In genomic region chr13:48449656-48450055, GRCh38 we compare ENCODE assay signal across 19 cellular contexts. TPM values are rescaled to one million over a fixed set of nuclear protein-coding genes. Genes with fewer than 3 reads are reported as not detected.
DNase-seq lines count a peak whose midpoint lies in the region; ATAC-seq and TF ChIP-seq lines count a peak whose summit lies in the region.
"Had no signal": no experiment of that assay in that cellular context is flagged by ENCODE, and none has a peak within 500 bp of the region (broad histone marks: within the 10 kb centered on the region; RNA-seq: fewer than 3 reads in every experiment).

No MANE protein-coding gene starts in this region.

- no peaks in the 10 kb centered on the region for H3K36me3 ChIP-seq in IMR-90 (ENCODE audit: control insufficient read depth, insufficient read depth, low read length)
- H3K36me3 ChIP-seq: uterus had no signal

- 0 out of 2 replicates have a peak overlapping the region, but pooled peaks have one; percentile 84 for H3K14ac ChIP-seq in IMR-90 (replicated peaks; ENCODE audit: low read depth, low read length)

- peak overlapping the region; percentile 96 for H2BK5ac ChIP-seq in IMR-90 (ENCODE audit: low read depth, low read length, poor library complexity, severe bottlenecking)

- no peak overlapping the region for H3K9ac ChIP-seq in IMR-90 (ENCODE audit: low read depth, low read length)

- peak overlapping the region; percentile 59 for H4K5ac ChIP-seq in IMR-90 (ENCODE audit: low read depth, low read length)

- H3K9me3 ChIP-seq in IMR-90 (ENCODE audit: control insufficient read depth, insufficient read depth, low read length): no peaks in the 10 kb centered on the region
- H3K9me3 ChIP-seq: uterus had no signal

- no TSS peak for BruUV-seq in IMR-90 (replicated peaks; lab: Mats Ljungman, UMichigan)

- peak overlapping the region; percentile 84 for H3K18ac ChIP-seq in IMR-90 (ENCODE audit: low read depth, low read length)

- no CpG with 5 or more reads among the region's 2 CpGs for WGBS in IMR-90 (ENCODE audit: extremely low coverage in 2 of 2, insufficient read length in 1 of 2), 2 experiments

- peak overlapping the region; percentile 86; the same call in 1 of the 2 replicates for H3K23ac ChIP-seq in IMR-90 (ENCODE audit: low read depth, low read length)

- in situ Hi-C loops in IMR-90 (cut with MboI; ENCODE audit: low sequenced_read_pairs): no loop called here

- H4K20me1 ChIP-seq in IMR-90 (ENCODE audit: insufficient read depth, low read length): 0 out of 2 replicates have a peak, but pooled peaks cover 4% of the 10 kb centered on the region

- H3K4me1 Mint-ChIP-seq in activated CD4-positive, alpha-beta memory T cell treated with anti-CD3 and anti-CD28 coated beads, Interleukin-2, amount 10 ng/mL, durations not matched to agents 7 days and 5 days: peaks cover 51% of the 10 kb centered on the region
- H3K4me1 Mint-ChIP-seq in activated CD4-positive, alpha-beta memory T cell treated with anti-CD3 and anti-CD28 coated beads for 36 hours (ENCODE audit: low read depth): peaks cover 31% of the 10 kb centered on the region
- peaks cover 3 to 29% of the 10 kb centered on the region in 2 donors for H3K4me1 Mint-ChIP-seq in stimulated activated naive B cell treated with anti-CD40 and anti-IgM and Interleukin-4, amounts not matched to agents 10 μg/mL and 1 μg/mL and 100 μg/mL, for 72 hours
- H3K4me1 Mint-ChIP-seq: nephron had no signal

- H4K8ac ChIP-seq in IMR-90 (ENCODE audit: low read depth in 2 of 2, low read length in 2 of 2): peak overlapping the region in 1 of 2 experiments; percentile 92; a peak in 2 of 4 replicates

- peak overlapping the region; percentile 90 for H3K4ac ChIP-seq in IMR-90 (ENCODE audit: low read depth, low read length)

- CTCF ChIA-PET in activated CD4-positive, alpha-beta memory T cell treated with anti-CD3 and anti-CD28 coated beads, Interleukin-2, amount 10 ng/mL, durations not matched to agents 7 days and 5 days (lab: Charles Lee): interaction anchor here (1.2 kb wide), 1 partner anchor 130 kb away, joined by 3 read pairs; no protein-coding TSS in a partner anchor
- CTCF ChIA-PET in activated CD4-positive, alpha-beta memory T cell treated with anti-CD3 and anti-CD28 coated beads for 36 hours (lab: Charles Lee): no interaction called here
- CTCF ChIA-PET in IMR-90 (lab: Yijun Ruan, JAX): no interaction called here

- H3K27ac ChIP-seq in IMR-90 (ENCODE audit: insufficient read depth, low read length) (peak overlapping the region; percentile 92), epithelial cell of prostate (peak overlapping the region; percentile 73), skin epidermis (peak overlapping the region in 15 of 21 experiments; percentile 4 to 83 (median 45))
- H3K27ac ChIP-seq: foreskin keratinocyte had no signal

- peaks cover 10 to 33% of the 10 kb centered on the region in 2 experiments; a peak in 3 of 4 replicates for H3K79me1 ChIP-seq in IMR-90 (ENCODE audit: low read depth in 1 of 2, low read length in 2 of 2)

- peak overlapping the region; percentile 73 for H4K91ac ChIP-seq in IMR-90 (ENCODE audit: insufficient read depth, low read depth, low read length)

- H2AK5ac ChIP-seq in IMR-90 (ENCODE audit: low read depth, low read length): peak overlapping the region; percentile 85

- H3K9me1 ChIP-seq in IMR-90 (ENCODE audit: insufficient read depth, low read length): peaks cover 2% of the 10 kb centered on the region; the same call in 1 of the 2 replicates

- no peak overlapping the region for H2AK9ac ChIP-seq in IMR-90 (replicated peaks; ENCODE audit: low read depth, low read length, poor library complexity)

- H2BK120ac ChIP-seq in IMR-90 (ENCODE audit: low read depth, low read length): peak overlapping the region; percentile 93

- peak overlapping the region; percentile 62; the same call in 1 of the 2 replicates for H3K56ac ChIP-seq in IMR-90 (ENCODE audit: extremely low read depth, insufficient read depth, low read length)

- H2BK20ac ChIP-seq in IMR-90 (ENCODE audit: low read depth, low read length): peak overlapping the region; percentile 96

- H3K27ac Mint-ChIP-seq in activated CD4-positive, alpha-beta memory T cell treated with anti-CD3 and anti-CD28 coated beads, Interleukin-2, amount 10 ng/mL, durations not matched to agents 7 days and 5 days: peak overlapping the region; percentile 80
- no peak overlapping the region for H3K27ac Mint-ChIP-seq in activated CD4-positive, alpha-beta memory T cell treated with anti-CD3 and anti-CD28 coated beads for 36 hours
- H3K27ac Mint-ChIP-seq in stimulated activated naive B cell treated with anti-CD40 and anti-IgM and Interleukin-4, amounts not matched to agents 10 μg/mL and 1 μg/mL and 100 μg/mL, for 72 hours: no peak overlapping the region
- H3K27ac Mint-ChIP-seq: endodermal cell, nephron, progenitor cell of endocrine pancreas had no signal

- dilution Hi-C loops in IMR-90 (cut with HindIII; ENCODE audit: low sequenced_read_pairs, unreplicated experiment): no loop called here

- POLR2A ChIA-PET in activated CD4-positive, alpha-beta memory T cell treated with anti-CD3 and anti-CD28 coated beads, Interleukin-2, amount 10 ng/mL, durations not matched to agents 7 days and 5 days (lab: Charles Lee): interaction anchor here (2.0 kb wide), 1 partner anchor 37 kb away, joined by 9 read pairs; the partner anchor contains the start of gene LPAR6
- POLR2A ChIA-PET in activated CD4-positive, alpha-beta memory T cell treated with anti-CD3 and anti-CD28 coated beads for 36 hours (lab: Charles Lee): no interaction called here
- POLR2A ChIA-PET in IMR-90 (lab: Charles Lee; ENCODE audit: unreplicated experiment): no interaction called here

- peaks cover 59% of the 10 kb centered on the region for H3K36me3 Mint-ChIP-seq in activated CD4-positive, alpha-beta memory T cell treated with anti-CD3 and anti-CD28 coated beads, Interleukin-2, amount 10 ng/mL, durations not matched to agents 7 days and 5 days (ENCODE audit: low read depth)
- peaks cover 32% of the 10 kb centered on the region for H3K36me3 Mint-ChIP-seq in activated CD4-positive, alpha-beta memory T cell treated with anti-CD3 and anti-CD28 coated beads for 36 hours
- H3K36me3 Mint-ChIP-seq in stimulated activated naive B cell treated with anti-CD40 and anti-IgM and Interleukin-4, amounts not matched to agents 10 μg/mL and 1 μg/mL and 100 μg/mL, for 72 hours: peaks cover 43 to 48% of the 10 kb centered on the region in 2 donors

- TF ChIP-seq POLR2A in IMR-90 (IDR thresholded peaks at IDR 0.05; ENCODE audit: low read depth, low read length): no peak

- no peaks in the 10 kb centered on the region for H3K27me3 Mint-ChIP-seq in activated CD4-positive, alpha-beta memory T cell treated with anti-CD3 and anti-CD28 coated beads, Interleukin-2, amount 10 ng/mL, durations not matched to agents 7 days and 5 days
- H3K27me3 Mint-ChIP-seq in activated CD4-positive, alpha-beta memory T cell treated with anti-CD3 and anti-CD28 coated beads for 36 hours: no peaks in the 10 kb centered on the region
- no peaks in the 10 kb centered on the region for H3K27me3 Mint-ChIP-seq in stimulated activated naive B cell treated with anti-CD40 and anti-IgM and Interleukin-4, amounts not matched to agents 10 μg/mL and 1 μg/mL and 100 μg/mL, for 72 hours
- H3K27me3 Mint-ChIP-seq: CD4-positive, alpha-beta T cell; progenitor cell of endocrine pancreas had no signal

- ATAC-seq in IMR-90 (ENCODE audit: low read depth): peak; percentile 60
- no peak for ATAC-seq in stimulated activated naive B cell treated with anti-CD40 and anti-IgM and Interleukin-4, amounts not matched to agents 10 μg/mL and 1 μg/mL and 100 μg/mL, for 72 hours (replicated peaks)
- ATAC-seq: foreskin keratinocyte had no signal

- no peak for TF ChIP-seq CTCF in IMR-90 (conservative IDR thresholded peaks at IDR 0.05; ENCODE audit: low read depth, low read length)

- H2AFZ ChIP-seq in IMR-90 (replicated peaks; ENCODE audit: low read length, poor library complexity): no peak overlapping the region

- peak overlapping the region; percentile 91 for H3K4me2 ChIP-seq in IMR-90 (ENCODE audit: low read depth, low read length)

- H3K4me3 Mint-ChIP-seq in activated CD4-positive, alpha-beta memory T cell treated with anti-CD3 and anti-CD28 coated beads, Interleukin-2, amount 10 ng/mL, durations not matched to agents 7 days and 5 days: no peak overlapping the region
- no peak overlapping the region for H3K4me3 Mint-ChIP-seq in activated CD4-positive, alpha-beta memory T cell treated with anti-CD3 and anti-CD28 coated beads for 36 hours
- H3K4me3 Mint-ChIP-seq in stimulated activated naive B cell treated with anti-CD40 and anti-IgM and Interleukin-4, amounts not matched to agents 10 μg/mL and 1 μg/mL and 100 μg/mL, for 72 hours: no peak overlapping the region
- H3K4me3 Mint-ChIP-seq: endodermal cell, nephron had no signal

- H3K4me1 ChIP-seq in IMR-90 (ENCODE audit: control insufficient read depth, insufficient read depth, low read length): peaks cover 17% of the 10 kb centered on the region
- H3K4me1 ChIP-seq: uterus had no signal

- H2BK15ac ChIP-seq in IMR-90 (ENCODE audit: low read depth, low read length): peak overlapping the region; percentile 37; the same call in 2 of the 3 replicates

- no peak for TF ChIP-seq RAD21 in IMR-90 (IDR thresholded peaks at IDR 0.05; ENCODE audit: low read length)

- H3K4me3 ChIP-seq in IMR-90 (ENCODE audit: insufficient read depth, low read depth, low read length) (no peak overlapping the region), skin epidermis (no peak overlapping the region)
- H3K4me3 ChIP-seq: uterus had no signal

- intact Hi-C loops in activated CD4-positive, alpha-beta memory T cell treated with anti-CD3 and anti-CD28 coated beads for 36 hours (cut with micrococcal nuclease): loop anchor here (2.0 to 5.0 kb wide), 3 partner anchors 15 to 41 kb away; partner anchors contain the start of gene LPAR6
- intact Hi-C loops in IMR-90 (cut with micrococcal nuclease): loop anchor here (5.0 kb wide), 1 partner anchor 217 kb away; the partner anchor contains the start of gene ITM2B

- DNase-seq in activated CD4-positive, alpha-beta memory T cell treated with anti-CD3 and anti-CD28 coated beads, Interleukin-2, amount 10 ng/mL, durations not matched to agents 7 days and 5 days: no peak
- no peak for DNase-seq in activated CD4-positive, alpha-beta memory T cell treated with anti-CD3 and anti-CD28 coated beads for 36 hours
- DNase-seq in IMR-90 (peak; percentile 46), epithelial cell of prostate (ENCODE audit: low read depth, low spot score) (no peak), NCI-H146 (lab: John Stamatoyannopoulos, UW) (no peak), Ammon's horn (ENCODE audit: low spot score) (no peak)
- no peak for DNase-seq in stimulated activated naive B cell treated with anti-CD40 and anti-IgM and Interleukin-4, amounts not matched to agents 10 μg/mL and 1 μg/mL and 100 μg/mL, for 72 hours
- DNase-seq: activated CD4-positive, alpha-beta T cell treated with anti-CD3 and anti-CD28 coated beads for 48 hours; activated naive CD4-positive, alpha-beta T cell treated with Interleukin-2 at 50 U/mL for 16 hours; CD4-positive, alpha-beta T cell; DMS79; endodermal cell; NCI-H1930; NCI-H345; uterus had no signal

- no peaks in the 10 kb centered on the region for H3K27me3 ChIP-seq in IMR-90 (ENCODE audit: control insufficient read depth, insufficient read depth, low read length)
- H3K27me3 ChIP-seq: foreskin keratinocyte, uterus had no signal

- H3K9me3 Mint-ChIP-seq in activated CD4-positive, alpha-beta memory T cell treated with anti-CD3 and anti-CD28 coated beads, Interleukin-2, amount 10 ng/mL, durations not matched to agents 7 days and 5 days: peaks cover 27% of the 10 kb centered on the region
- peaks cover 19% of the 10 kb centered on the region for H3K9me3 Mint-ChIP-seq in activated CD4-positive, alpha-beta memory T cell treated with anti-CD3 and anti-CD28 coated beads for 36 hours
- H3K9me3 Mint-ChIP-seq in stimulated activated naive B cell treated with anti-CD40 and anti-IgM and Interleukin-4, amounts not matched to agents 10 μg/mL and 1 μg/mL and 100 μg/mL, for 72 hours: peaks cover 14 to 17% of the 10 kb centered on the region in 2 donors

RNA-seq across cellular contexts. Expression of gene LPAR6, which starts 36.7 kb away (rescaled TPM):
- 100 to 1,000 TPM in 1 of 2 experiments, 10 to 100 TPM in 1; 96.8 to 100 TPM for total RNA-seq in activated CD4-positive, alpha-beta memory T cell treated with anti-CD3 and anti-CD28 coated beads, Interleukin-2, amount 10 ng/mL, durations not matched to agents 7 days and 5 days
- total RNA-seq in activated CD4-positive, alpha-beta memory T cell treated with anti-CD3 and anti-CD28 coated beads for 36 hours: 1 to 10 TPM; 8.8 TPM
- total RNA-seq in IMR-90 (2012; rRNA removed): 1.4 and 4.4 TPM in 2 replicates
- 0.99 and 2.0 TPM in 2 replicates for polyA plus RNA-seq in IMR-90 (2012; rRNA removed)
- 0.14 and 0.45 TPM in 2 replicates for polyA plus RNA-seq in IMR-90 (2012; cell fraction: cytosol; rRNA removed)
- 0.04 and 1.5 TPM in 2 replicates for polyA plus RNA-seq in IMR-90 (2012; cell fraction: nucleus; rRNA removed; ENCODE audit: low replicate concordance)

Comparison
In these comparisons a context has a peak if more than half of its experiments do, and no peak if none do; other contexts are left out.
1. RNA of gene LPAR6, which starts 36.7 kb away (total RNA-seq): 96.8 to 100 TPM in activated CD4-positive, alpha-beta memory T cell treated with anti-CD3 and anti-CD28 coated beads, Interleukin-2, amount 10 ng/mL, durations not matched to agents 7 days and 5 days; 8.8 TPM in activated CD4-positive, alpha-beta memory T cell treated with anti-CD3 and anti-CD28 coated beads for 36 hours and 1.4 to 4.4 TPM in IMR-90; every median in the first group is over 4 times any median in the second.
2. Peak in every context shown above with its lines, with median percentiles within 50 percentile points of each other: H3K27ac ChIP-seq.